In genomic region chr14:65439117-65439516, GRCh38 we compare ENCODE assay signal across 21 cellular contexts. TPM values are rescaled to one million over a fixed set of nuclear protein-coding genes. Genes with fewer than 3 reads are reported as not detected.
DNase-seq lines count a peak whose midpoint lies in the region; ATAC-seq lines count a peak whose summit lies in the region.
"Had no signal": no experiment of that assay in that cellular context is flagged by ENCODE, and none has a peak within 500 bp of the region (broad histone marks: within the 10 kb centered on the region; RNA-seq: fewer than 3 reads in every experiment).

No MANE protein-coding gene starts in this region.

- peaks cover 50% of the 10 kb centered on the region for H3K4me1 Mint-ChIP-seq in activated CD8-positive, alpha-beta memory T cell treated with anti-CD3 and anti-CD28 coated beads, Interleukin-2, amount 10 ng/mL, durations not matched to agents 7 days and 5 days
- H3K4me1 Mint-ChIP-seq in activated naive CD8-positive, alpha-beta T cell treated with anti-CD3 and anti-CD28 coated beads for 36 hours: peaks cover 45% of the 10 kb centered on the region
- peaks cover 43% of the 10 kb centered on the region for H3K4me1 Mint-ChIP-seq in stimulated activated memory B cell treated with anti-CD40 and anti-IgM and Interleukin-4, amounts not matched to agents 10 μg/mL and 1 μg/mL and 100 μg/mL, for 72 hours

- peak overlapping the region; percentile 57 for H3K27ac Mint-ChIP-seq in activated CD8-positive, alpha-beta memory T cell treated with anti-CD3 and anti-CD28 coated beads, Interleukin-2, amount 10 ng/mL, durations not matched to agents 7 days and 5 days
- H3K27ac Mint-ChIP-seq in activated naive CD8-positive, alpha-beta T cell treated with anti-CD3 and anti-CD28 coated beads for 36 hours: peak overlapping the region; percentile 91
- H3K27ac Mint-ChIP-seq in stimulated activated memory B cell treated with anti-CD40 and anti-IgM and Interleukin-4, amounts not matched to agents 10 μg/mL and 1 μg/mL and 100 μg/mL, for 72 hours: peak overlapping the region; percentile 84
- H3K27ac Mint-ChIP-seq: dendritic cell treated with granulocyte-macrophage colony-stimulating factor and Interleukin-4, amounts not matched to agents 40 ng/mL and 50 ng/mL, for 4 days; endodermal cell; nephron had no signal

- no peaks in the 10 kb centered on the region for H3K27me3 Mint-ChIP-seq in activated CD8-positive, alpha-beta memory T cell treated with anti-CD3 and anti-CD28 coated beads, Interleukin-2, amount 10 ng/mL, durations not matched to agents 7 days and 5 days
- no peaks in the 10 kb centered on the region for H3K27me3 Mint-ChIP-seq in activated naive CD8-positive, alpha-beta T cell treated with anti-CD3 and anti-CD28 coated beads for 36 hours
- no peaks in the 10 kb centered on the region for H3K27me3 Mint-ChIP-seq in stimulated activated memory B cell treated with anti-CD40 and anti-IgM and Interleukin-4, amounts not matched to agents 10 μg/mL and 1 μg/mL and 100 μg/mL, for 72 hours
- H3K27me3 Mint-ChIP-seq: dendritic cell treated with granulocyte-macrophage colony-stimulating factor and Interleukin-4, amounts not matched to agents 40 ng/mL and 50 ng/mL, for 4 days had no signal

- peaks cover 62% of the 10 kb centered on the region for H3K36me3 Mint-ChIP-seq in activated CD8-positive, alpha-beta memory T cell treated with anti-CD3 and anti-CD28 coated beads, Interleukin-2, amount 10 ng/mL, durations not matched to agents 7 days and 5 days
- peaks cover 44% of the 10 kb centered on the region for H3K36me3 Mint-ChIP-seq in activated naive CD8-positive, alpha-beta T cell treated with anti-CD3 and anti-CD28 coated beads for 36 hours
- H3K36me3 Mint-ChIP-seq in stimulated activated memory B cell treated with anti-CD40 and anti-IgM and Interleukin-4, amounts not matched to agents 10 μg/mL and 1 μg/mL and 100 μg/mL, for 72 hours: peaks cover 25% of the 10 kb centered on the region

- peaks cover 6% of the 10 kb centered on the region for H3K9me3 Mint-ChIP-seq in activated CD8-positive, alpha-beta memory T cell treated with anti-CD3 and anti-CD28 coated beads, Interleukin-2, amount 10 ng/mL, durations not matched to agents 7 days and 5 days (ENCODE audit: low read depth)
- peaks cover 14% of the 10 kb centered on the region for H3K9me3 Mint-ChIP-seq in activated naive CD8-positive, alpha-beta T cell treated with anti-CD3 and anti-CD28 coated beads for 36 hours
- no peaks in the 10 kb centered on the region for H3K9me3 Mint-ChIP-seq in stimulated activated memory B cell treated with anti-CD40 and anti-IgM and Interleukin-4, amounts not matched to agents 10 μg/mL and 1 μg/mL and 100 μg/mL, for 72 hours
- H3K9me3 Mint-ChIP-seq: HFFc6 had no signal

- H3K9me3 ChIP-seq in KOPT-K1 (ENCODE audit: insufficient read depth, low read length, poor library complexity, severe bottlenecking): peaks cover 20% of the 10 kb centered on the region
- H3K9me3 ChIP-seq: esophagus muscularis mucosa, tibial artery had no signal

- CTCF ChIA-PET in activated CD8-positive, alpha-beta memory T cell treated with anti-CD3 and anti-CD28 coated beads, Interleukin-2, amount 10 ng/mL, durations not matched to agents 7 days and 5 days (lab: Charles Lee): interaction anchor here (1.1 to 2.5 kb wide), 3 partner anchors 17 to 25 kb away, joined by 3 to 8 read pairs (median 3); no protein-coding TSS in a partner anchor

- no peak for DNase-seq in activated CD8-positive, alpha-beta memory T cell treated with anti-CD3 and anti-CD28 coated beads, Interleukin-2, amount 10 ng/mL, durations not matched to agents 7 days and 5 days
- DNase-seq in activated CD8-positive, alpha-beta memory T cell treated with anti-CD3 and anti-CD28 coated beads, Interleukin-2, amount 50 U/mL, for 48 hours: no peak
- DNase-seq in activated naive CD8-positive, alpha-beta T cell treated with anti-CD3 and anti-CD28 coated beads for 36 hours: no peak
- DNase-seq in middle frontal gyrus (ENCODE audit: extremely low spot score, low spot score): no peak
- DNase-seq: central memory CD4-positive, alpha-beta T cell; COR-L47; endodermal cell; foreskin keratinocyte; GM23248; heart left ventricle; HFFc6; NCI-H526 treated with DMSO at 0.1 percent for 48 hours; SW 1271; tibial artery had no signal

- peak overlapping the region; percentile 24 for H3K27ac ChIP-seq in KOPT-K1 (ENCODE audit: low read depth, low read length, poor library complexity, severe bottlenecking)
- H3K27ac ChIP-seq: esophagus muscularis mucosa, foreskin keratinocyte, GM23248, heart left ventricle, tibial artery had no signal

- ATAC-seq in activated CD8-positive, alpha-beta memory T cell treated with anti-CD3 and anti-CD28 coated beads, Interleukin-2, amount 10 ng/mL, durations not matched to agents 7 days and 5 days: no peak
- ATAC-seq in stimulated activated memory B cell treated with anti-CD40 and anti-IgM and Interleukin-4, amounts not matched to agents 10 μg/mL and 1 μg/mL and 100 μg/mL, for 72 hours: no peak
- no peak for ATAC-seq in GM21390 (IDR thresholded peaks at IDR 0.05; ENCODE audit: unreplicated experiment)
- ATAC-seq: foreskin keratinocyte, heart left ventricle, HepG2 had no signal

- no peak overlapping the region for H3K4me3 Mint-ChIP-seq in activated CD8-positive, alpha-beta memory T cell treated with anti-CD3 and anti-CD28 coated beads, Interleukin-2, amount 10 ng/mL, durations not matched to agents 7 days and 5 days
- H3K4me3 Mint-ChIP-seq in activated naive CD8-positive, alpha-beta T cell treated with anti-CD3 and anti-CD28 coated beads for 36 hours: no peak overlapping the region
- H3K4me3 Mint-ChIP-seq in stimulated activated memory B cell treated with anti-CD40 and anti-IgM and Interleukin-4, amounts not matched to agents 10 μg/mL and 1 μg/mL and 100 μg/mL, for 72 hours: no peak overlapping the region
- H3K4me3 Mint-ChIP-seq: dendritic cell treated with granulocyte-macrophage colony-stimulating factor and Interleukin-4, amounts not matched to agents 40 ng/mL and 50 ng/mL, for 4 days; endodermal cell; HFFc6; nephron had no signal

- peaks cover 25% of the 10 kb centered on the region for H3K36me3 ChIP-seq in KOPT-K1 (ENCODE audit: insufficient read depth, low read length)
- H3K36me3 ChIP-seq: esophagus muscularis mucosa, tibial artery had no signal

RNA-seq across cellular contexts. Expression of gene FUT8, which starts 26.6 kb away (rescaled TPM):
- 100 to 1,000 TPM; 114 to 161 TPM for total RNA-seq in activated CD8-positive, alpha-beta memory T cell treated with anti-CD3 and anti-CD28 coated beads, Interleukin-2, amount 10 ng/mL, durations not matched to agents 7 days and 5 days
- 10 to 100 TPM; 58.6 to 65.6 TPM for total RNA-seq in activated naive CD8-positive, alpha-beta T cell treated with anti-CD3 and anti-CD28 coated beads for 36 hours
